ENCODE assay signal across 8 cellular contexts in the genomic region with DNA sequence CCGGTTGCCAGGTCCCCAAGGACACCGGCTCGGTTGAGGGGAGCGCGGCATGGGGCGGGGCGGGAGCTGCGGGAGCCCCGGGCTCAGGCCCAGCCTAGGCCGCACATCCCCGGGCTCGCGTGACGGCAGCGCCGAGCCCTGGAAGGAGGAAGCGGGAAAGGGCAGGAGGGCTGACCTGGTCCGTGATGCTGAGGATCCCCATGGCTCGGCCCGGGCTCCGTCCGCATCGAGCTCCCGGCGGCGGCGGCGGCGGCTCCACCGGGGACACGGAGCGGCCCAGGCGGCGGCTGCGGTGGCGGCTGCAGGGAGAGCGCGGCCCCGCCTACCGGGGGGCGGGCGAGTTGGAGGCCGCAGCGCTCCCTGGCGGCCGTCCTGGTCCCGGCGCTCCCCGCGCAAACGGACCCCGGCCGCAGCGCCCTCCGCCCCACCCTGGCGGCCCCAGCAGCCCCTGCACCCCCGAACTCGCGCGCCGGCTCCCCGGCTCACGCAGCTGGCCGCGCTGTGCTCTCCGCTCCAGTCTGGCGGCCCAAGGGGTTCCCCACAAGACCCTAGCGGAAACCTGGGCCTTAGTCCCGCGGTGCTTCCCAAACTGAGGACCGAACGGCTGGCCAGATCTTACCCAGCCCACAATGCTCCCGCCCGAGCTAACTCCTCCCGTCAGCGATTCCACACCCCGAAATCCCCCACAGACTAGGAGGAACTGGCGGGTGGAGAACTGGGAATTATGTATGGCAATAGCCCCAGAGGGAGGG. TPM values are rescaled to one million over a fixed set of nuclear protein-coding genes. Genes with fewer than 3 reads are reported as not detected.
DNase-seq lines count a peak whose midpoint lies in the region; ATAC-seq, FAIRE-seq and TF ChIP-seq lines count a peak whose summit lies in the region.

A gene (minus strand): TSS at position 317 of the 752 bp plus-strand sequence. CDS start 115 bp downstream, at position 202.

- no peak within 1 kb of the TSS for H4K91ac ChIP-seq in H1 (replicated peaks; ENCODE audit: insufficient read length, low read length)

- H3K27me3 ChIP-seq in CD8-positive, alpha-beta T cell (ENCODE audit: insufficient read depth, low read length): no peaks in the 10 kb centered on the region
- H3K27me3 ChIP-seq in H1 (replicated peaks in 1 of 4; ENCODE audit: control insufficient read depth in 3 of 4, extremely low read depth in 1 of 4, insufficient read depth in 3 of 4, low read length in 3 of 4) (no peaks in the 10 kb centered on the region), mesendoderm (ENCODE audit: insufficient read depth, low read length, poor library complexity) (no peaks in the 10 kb centered on the region)

- H3K56ac ChIP-seq in H1 (replicated peaks; ENCODE audit: insufficient read length, low read depth, low read length): peak within 1 kb of the TSS; percentile 62
- H3K56ac ChIP-seq in mesendoderm (ENCODE audit: low read length): peak within 1 kb of the TSS; percentile 98

- H3K4me2 ChIP-seq in H1 (ENCODE audit: insufficient read depth in 1 of 2, low read depth in 2 of 2, low read length in 2 of 2) (peak within 1 kb of the TSS; percentile 83 to 89), mesendoderm (ENCODE audit: low read length) (peak within 1 kb of the TSS; percentile 72)

- H3K36me3 Mint-ChIP-seq in CD8-positive, alpha-beta T cell: peaks cover 29% of the 10 kb centered on the region

- H3K23me2 ChIP-seq in H1 (ENCODE audit: low read depth, low read length): peaks cover 11% of the 10 kb centered on the region; the same call in 1 of the 2 replicates

- H4K20me1 ChIP-seq in H1 (replicated peaks in 1 of 2; ENCODE audit: control insufficient read depth in 1 of 2, insufficient read depth in 2 of 2, low read length in 2 of 2): peaks cover 5 to 6% of the 10 kb centered on the region in 2 experiments

- H3K36me3 ChIP-seq in CD8-positive, alpha-beta T cell (ENCODE audit: insufficient read depth, low read length): peaks cover 12% of the 10 kb centered on the region
- peaks cover 11 to 31% (median 16%) of the 10 kb centered on the region in 4 experiments for H3K36me3 ChIP-seq in H1 (ENCODE audit: control insufficient read depth in 2 of 4, insufficient read depth in 4 of 4, low read length in 3 of 4)
- H3K36me3 ChIP-seq in mesendoderm (ENCODE audit: control insufficient read depth, insufficient read depth, low read length): peaks cover 9% of the 10 kb centered on the region

- no peaks in the 10 kb centered on the region for H3K27me3 Mint-ChIP-seq in CD8-positive, alpha-beta T cell (ENCODE audit: low read depth)

- peak within 1 kb of the TSS; percentile 94 for H3K4me3 Mint-ChIP-seq in CD8-positive, alpha-beta T cell

- no peaks in the 10 kb centered on the region for H3K9me3 Mint-ChIP-seq in CD8-positive, alpha-beta T cell

- ATAC-seq in CD8-positive, alpha-beta T cell: peak; percentile 95
- ATAC-seq in GM19372 (IDR thresholded peaks at IDR 0.05; ENCODE audit: low read depth, unreplicated experiment) (peak; percentile 83), HG03521 (IDR thresholded peaks at IDR 0.05; ENCODE audit: unreplicated experiment) (peak; percentile 86)

- H2BK5ac ChIP-seq in H1 (ENCODE audit: low read depth, low read length) (peak within 1 kb of the TSS; percentile 90), mesendoderm (ENCODE audit: low read length) (peak within 1 kb of the TSS; percentile 79)

- peaks cover 21% of the 10 kb centered on the region for H3K4me1 ChIP-seq in CD8-positive, alpha-beta T cell (ENCODE audit: insufficient read depth, low read length)
- H3K4me1 ChIP-seq in H1 (replicated peaks in 1 of 4; ENCODE audit: control insufficient read depth in 3 of 4, insufficient read depth in 4 of 4, low read length in 3 of 4) (peaks cover 8 to 17% (median 13%) of the 10 kb centered on the region in 4 experiments), mesendoderm (ENCODE audit: control insufficient read depth, low read depth, low read length) (peaks cover 8% of the 10 kb centered on the region)

- intact Hi-C loops in CD8-positive, alpha-beta T cell (cut with DNase I, micrococcal nuclease): loop anchor here (1.0 to 2.0 kb wide), 10 partner anchors 8 to 207 kb away; a partner anchor contains a TSS

- H3K27ac ChIP-seq in CD8-positive, alpha-beta T cell (ENCODE audit: low read depth, low read length): peak within 1 kb of the TSS; percentile 77
- H3K27ac ChIP-seq in H1 (ENCODE audit: low read depth, low read length) (no peak within 1 kb of the TSS), mesendoderm (ENCODE audit: low read depth, low read length) (peak within 1 kb of the TSS; percentile 32)

- 1% methylated on average over 21 of the region's 78 CpGs; no CpG with 5 or more reads in 1 of the 2 experiments for WGBS in H1 (ENCODE audit: extremely low coverage in 1 of 2, insufficient coverage in 1 of 2, insufficient read length in 1 of 2, insufficient replicate concordance in 2 of 2, low coverage in 1 of 2, low lambda C conversion rate in 2 of 2, missing lambda C conversion rate in 1 of 2), 2 experiments
- no CpG with 5 or more reads among the region's 78 CpGs for WGBS in mesendoderm (ENCODE audit: extremely low coverage, insufficient coverage, low lambda C conversion rate)

- peak within 1 kb of the TSS; percentile 88 for H3K27ac Mint-ChIP-seq in CD8-positive, alpha-beta T cell

- POLR2A ChIA-PET in CD8-positive, alpha-beta T cell (lab: Charles Lee): interaction anchor here (0.6 to 3.0 kb wide), 9 partner anchors 8 to 451 kb away, joined by 3 to 18 read pairs (median 8); a partner anchor contains a TSS
- POLR2A ChIA-PET in activated CD8-positive, alpha-beta memory T cell treated with anti-CD3 and anti-CD28 coated beads for 36 hours (lab: Charles Lee): interaction anchor here (0.6 to 1.4 kb wide), 3 partner anchors 9 to 142 kb away, joined by 3 to 8 read pairs (median 4); a partner anchor contains a TSS
- POLR2A ChIA-PET in H1 (lab: Charles Lee; ENCODE audit: partially characterized antibody): interaction anchor here (0.6 to 3.8 kb wide), 28 partner anchors 9 to 818 kb away, joined by 3 to 41 read pairs (median 4); a partner anchor contains a TSS

- no peak for FAIRE-seq in H1 (lab: Jason Lieb, UNC)

- H3K23ac ChIP-seq in H1 (ENCODE audit: insufficient read length) (no peak within 1 kb of the TSS), mesendoderm (ENCODE audit: low read length) (peak within 1 kb of the TSS; percentile 98)

- H4K8ac ChIP-seq in H1 (ENCODE audit: extremely low read depth, insufficient read depth, low read length) (peak within 1 kb of the TSS; percentile 15; the same call in 1 of the 2 replicates), mesendoderm (ENCODE audit: low read depth, low read length) (no peak within 1 kb of the TSS)

- H2BK12ac ChIP-seq in H1 (ENCODE audit: low read depth, low read length): no peak within 1 kb of the TSS

- TF ChIP-seq POLR2A in H1 (IDR thresholded peaks at IDR 0.05; ENCODE audit: control extremely low read depth in 1 of 2, low read depth in 2 of 2, low read length in 2 of 2): peak in 1 of 2 experiments; percentile 28; a peak in 2 of 3 replicates

- H2BK20ac ChIP-seq in H1 (ENCODE audit: low read length): no peak within 1 kb of the TSS

- H3K9ac ChIP-seq in H1 (replicated peaks in 1 of 4; ENCODE audit: extremely low read depth in 1 of 4, low read depth in 3 of 4, low read length in 3 of 4) (peak within 1 kb of the TSS; percentile 60 to 65 (median 62); a peak in 6 of 7 replicates), mesendoderm (ENCODE audit: low read length) (peak within 1 kb of the TSS; percentile 97)

- peak within 1 kb of the TSS; percentile 95 for H3K18ac ChIP-seq in H1 (ENCODE audit: extremely low read depth, low read length)
- peak within 1 kb of the TSS; percentile 90 for H3K18ac ChIP-seq in mesendoderm (ENCODE audit: low read length)

- peak within 1 kb of the TSS; percentile 89 for H2AFZ ChIP-seq in H1 (ENCODE audit: low read length)

- H3K4me1 Mint-ChIP-seq in CD8-positive, alpha-beta T cell (ENCODE audit: low read depth): peaks cover 21% of the 10 kb centered on the region

- H4K5ac ChIP-seq in H1 (ENCODE audit: insufficient read length, low read depth, low read length) (peak within 1 kb of the TSS; percentile 78), mesendoderm (ENCODE audit: low read length) (peak within 1 kb of the TSS; percentile 68)

- CTCF ChIA-PET in CD8-positive, alpha-beta T cell (lab: Charles Lee): interaction anchor here (0.7 to 5.3 kb wide), 39 partner anchors 9 to 236 kb away, joined by 3 to 27 read pairs (median 4); a partner anchor contains a TSS
- CTCF ChIA-PET in activated CD8-positive, alpha-beta memory T cell treated with anti-CD3 and anti-CD28 coated beads for 36 hours (lab: Charles Lee): interaction anchor here (0.6 to 1.9 kb wide), 19 partner anchors 9 to 206 kb away, joined by 3 to 10 read pairs (median 4); a partner anchor contains a TSS
- CTCF ChIA-PET in H1 (lab: Charles Lee; ENCODE audit: partially characterized antibody): interaction anchor here (0.6 to 6.4 kb wide), 26 partner anchors 8 to 1502 kb away, joined by 3 to 47 read pairs (median 6); a partner anchor contains a TSS

- no peak within 1 kb of the TSS for H2AK5ac ChIP-seq in H1 (ENCODE audit: low read depth, low read length)
- H2AK5ac ChIP-seq in mesendoderm (ENCODE audit: low read length): no peak within 1 kb of the TSS

- peak within 1 kb of the TSS; percentile 63 for H3K4ac ChIP-seq in H1 (replicated peaks; ENCODE audit: insufficient read length, low read depth, low read length)
- peak within 1 kb of the TSS; percentile 57 for H3K4ac ChIP-seq in mesendoderm (ENCODE audit: low read depth, low read length)

- H2BK15ac ChIP-seq in H1 (ENCODE audit: low read length): peak within 1 kb of the TSS; percentile 61; the same call in 1 of the 2 replicates
- no peak within 1 kb of the TSS for H2BK15ac ChIP-seq in mesendoderm (replicated peaks; ENCODE audit: low read depth)

- H2BK120ac ChIP-seq in H1 (replicated peaks; ENCODE audit: low read depth, low read length): no peak within 1 kb of the TSS
- H2BK120ac ChIP-seq in mesendoderm (ENCODE audit: low read depth, low read length): peak within 1 kb of the TSS; percentile 32

- H3K14ac ChIP-seq in H1 (ENCODE audit: insufficient read length): no peak within 1 kb of the TSS

- H3K9me3 ChIP-seq in CD8-positive, alpha-beta T cell (ENCODE audit: low read length): no peaks in the 10 kb centered on the region
- no peaks in the 10 kb centered on the region for H3K9me3 ChIP-seq in H1 (ENCODE audit: insufficient read depth in 2 of 2, low read depth in 1 of 2, low read length in 1 of 2)

- H3K79me2 ChIP-seq in H1 (ENCODE audit: control insufficient read depth in 1 of 2, insufficient read depth in 2 of 2, low read length in 2 of 2): peaks cover 0 to 8% of the 10 kb centered on the region in 2 experiments; a peak in 1 of 4 replicates
- H3K79me2 ChIP-seq in mesendoderm (ENCODE audit: control insufficient read depth, insufficient read depth, low read length): peaks cover 6% of the 10 kb centered on the region

- peak; percentile 61 to 88 (median 76) for DNase-seq in CD8-positive, alpha-beta T cell
- DNase-seq in NCI-H82 (lab: John Stamatoyannopoulos, UW) (peak; percentile 85), H1 (ENCODE audit: low read depth in 1 of 2, low spot score in 2 of 2) (peak in 1 of 2 experiments; percentile 89), mesendoderm (peak; percentile 72)
- DNase-seq in stimulated activated CD8-positive, alpha-beta memory T cell treated with anti-CD3 and anti-CD28 coated beads, Interleukin-12 subunit alpha, Interleukin-12 subunit beta, amount 100 ng/mL, for 4 hours (ENCODE audit: low read depth): peak; percentile 71

- peak in 1 of 2 experiments; percentile 23; a peak in 1 of 3 replicates for TF ChIP-seq EP300 in H1 (IDR thresholded peaks at IDR 0.05; ENCODE audit: borderline replicate concordance in 1 of 2, low read depth in 2 of 2, low read length in 2 of 2)

- peak in 1 of 2 experiments; percentile 38; a peak in 2 of 4 replicates for TF ChIP-seq RAD21 in H1 (IDR thresholded peaks at IDR 0.05 in 1 of 2, conservative IDR thresholded peaks at IDR 0.05 in 1 of 2; ENCODE audit: low read depth in 2 of 2, low read length in 2 of 2)

- H3K79me1 ChIP-seq in H1 (ENCODE audit: low read depth, low read length) (peaks cover 7% of the 10 kb centered on the region), mesendoderm (ENCODE audit: low read length) (peaks cover 12% of the 10 kb centered on the region)

- peak; percentile 64 for TF ChIP-seq CTCF in CD8-positive, alpha-beta T cell (IDR thresholded peaks at IDR 0.05)
- TF ChIP-seq CTCF in H1 (IDR thresholded peaks at IDR 0.05; ENCODE audit: control extremely low read depth in 1 of 3, insufficient read depth in 1 of 3, low read depth in 1 of 3, low read length in 3 of 3): peak; percentile 67 to 97 (median 83)

- peak within 1 kb of the TSS; percentile 99 for H3K4me3 ChIP-seq in CD8-positive, alpha-beta T cell (ENCODE audit: low read depth, low read length)
- H3K4me3 ChIP-seq in H1 (ENCODE audit: extremely low read depth in 1 of 4, insufficient read depth in 2 of 4, low read depth in 3 of 4, low read length in 4 of 4) (peak within 1 kb of the TSS; percentile 60 to 96 (median 88)), mesendoderm (ENCODE audit: low read length) (peak within 1 kb of the TSS; percentile 86)

RNA-seq across cellular contexts. Expression of the gene that starts here (rescaled TPM):
- 10 to 100 TPM; 27.7 to 29.9 TPM for total RNA-seq in CD8-positive, alpha-beta T cell
- total RNA-seq in activated CD8-positive, alpha-beta memory T cell treated with anti-CD3 and anti-CD28 coated beads for 36 hours: 10 to 100 TPM; 56.4 to 56.5 TPM
- 34.1 and 36.3 TPM in 2 replicates for total RNA-seq in H1 (2021; fragmentation: NEBNext Ultra II Directional; extraction: Animal tissue kit (Norgen Biotek cat#: 25700))
- polyA plus RNA-seq in H1 (2011; rRNA removed): 14.0 and 20.7 TPM in 2 replicates
- polyA plus RNA-seq in H1 (2011; cell fraction: cytosol; rRNA removed): 14.1 TPM
- 74.8 TPM for polyA plus RNA-seq in H1 (2011; cell fraction: nucleus; rRNA removed)
- polyA plus RNA-seq in H1 (2012, experiment 1 of 2): 19.5 to 26.6 TPM (median 22.1 TPM) in 4 replicates
- polyA plus RNA-seq in H1 (2012, experiment 2 of 2): 14.4 TPM
- 15.3 TPM for polyA plus RNA-seq in H1 (2013, experiment 1 of 2)
- 14.7 TPM for polyA plus RNA-seq in H1 (2013, experiment 2 of 2)
- 20.7 and 30.8 TPM in 2 replicates for polyA minus RNA-seq in H1 (2011; rRNA and poly(A)+ RNA removed)
- 14.5 TPM for polyA minus RNA-seq in H1 (2011; cell fraction: cytosol; rRNA and poly(A)+ RNA removed)
- 20.3 TPM for polyA minus RNA-seq in H1 (2011; cell fraction: nucleus; rRNA and poly(A)+ RNA removed)
- polyA plus RNA-seq in mesendoderm (2013, experiment 1 of 2): 12.7 TPM
- 11.5 TPM for polyA plus RNA-seq in mesendoderm (2013, experiment 2 of 2)
